ENCODE assay signal across 13 cellular contexts in genomic region chr3:128447561-128448013, GRCh38. TPM values are rescaled to one million over a fixed set of nuclear protein-coding genes. Genes with fewer than 3 reads are reported as not detected.
DNase-seq lines count a peak whose midpoint lies in the region; ATAC-seq and TF ChIP-seq lines count a peak whose summit lies in the region.
"Had no signal": no experiment of that assay in that cellular context is flagged by ENCODE, and none has a peak within 500 bp of the region (broad histone marks: within the 10 kb centered on the region; RNA-seq: fewer than 3 reads in every experiment).

No MANE protein-coding gene starts in this region.

- H3K4me2 ChIP-seq in OCI-LY3 (ENCODE audit: low read length), result peak overlapping the region; percentile 59

- no peaks in the 10 kb centered on the region for H4K20me1 ChIP-seq in OCI-LY3 (ENCODE audit: insufficient read depth, low read length)

- no peaks in the 10 kb centered on the region for H3K9me3 ChIP-seq in OCI-LY3 (ENCODE audit: insufficient read depth, low read length)

- peak overlapping the region; percentile 60; the same call in 1 of the 2 replicates for H2AFZ ChIP-seq in OCI-LY3 (ENCODE audit: low read depth, low read length)

- no peak for TF ChIP-seq CTCF in OCI-LY3 (IDR thresholded peaks at IDR 0.05; ENCODE audit: low read depth, low read length)
- no peak for TF ChIP-seq CTCF in GM13976 (IDR thresholded peaks at IDR 0.05; ENCODE audit: borderline replicate concordance, control extremely low read depth, extremely low read depth, insufficient read depth, missing control alignments)

- H3K27ac ChIP-seq in OCI-LY3 (ENCODE audit: low read length), result no peak overlapping the region

- peaks cover 32% of the 10 kb centered on the region for H3K9me3 Mint-ChIP-seq in activated naive CD8-positive, alpha-beta T cell treated with anti-CD3 and anti-CD28 coated beads, Interleukin-2, amount 10 ng/mL, durations not matched to agents 7 days and 5 days

- peak; percentile 72 to 86 for ATAC-seq in activated CD4-positive, CD25-positive, alpha-beta regulatory T cell treated with anti-CD3 and anti-CD28 coated beads, Interleukin-2, amount 50 U/mL, for 24 hours
- peak; percentile 58 for ATAC-seq in activated naive CD8-positive, alpha-beta T cell treated with anti-CD3 and anti-CD28 coated beads, Interleukin-2, amount 10 ng/mL, durations not matched to agents 7 days and 5 days (ENCODE audit: low read depth)
- ATAC-seq in GM18861 (IDR thresholded peaks at IDR 0.05; ENCODE audit: unreplicated experiment) (no peak), left lobe of liver (no peak)
- ATAC-seq: left colon had no signal

- peak overlapping the region; percentile 17 for H3K4me3 Mint-ChIP-seq in activated naive CD8-positive, alpha-beta T cell treated with anti-CD3 and anti-CD28 coated beads, Interleukin-2, amount 10 ng/mL, durations not matched to agents 7 days and 5 days

- H3K36me3 Mint-ChIP-seq in activated naive CD8-positive, alpha-beta T cell treated with anti-CD3 and anti-CD28 coated beads, Interleukin-2, amount 10 ng/mL, durations not matched to agents 7 days and 5 days, result peaks cover 20% of the 10 kb centered on the region

- no peak for DNase-seq in activated CD4-positive, CD25-positive, alpha-beta regulatory T cell (lab: John Stamatoyannopoulos, UW)
- DNase-seq in activated naive CD8-positive, alpha-beta T cell treated with anti-CD3 and anti-CD28 coated beads, Interleukin-2, amount 10 ng/mL, durations not matched to agents 7 days and 5 days, result peak; percentile 55
- peak; percentile 30 for DNase-seq in stimulated activated CD8-positive, alpha-beta memory T cell treated with anti-CD3 and anti-CD28 coated beads, Interleukin-7, amount 100 ng/mL, for 24 hours (ENCODE audit: low read depth)
- no peak for DNase-seq in left lobe of liver (ENCODE audit: low spot score)
- DNase-seq in GM13976 (ENCODE audit: low spot score), result no peak
- DNase-seq: left colon had no signal

- no peak overlapping the region for H3K9ac ChIP-seq in OCI-LY3 (ENCODE audit: low read length)

- in situ Hi-C loops in GM13976 (cut with MboI; ENCODE audit: low sequenced_read_pairs, unreplicated experiment), result no loop called here

- H3K79me2 ChIP-seq in OCI-LY3 (ENCODE audit: low read length), result no peaks in the 10 kb centered on the region

- peaks cover 24% of the 10 kb centered on the region for H3K4me1 Mint-ChIP-seq in activated naive CD8-positive, alpha-beta T cell treated with anti-CD3 and anti-CD28 coated beads, Interleukin-2, amount 10 ng/mL, durations not matched to agents 7 days and 5 days

- peaks cover 3% of the 10 kb centered on the region for H3K27me3 Mint-ChIP-seq in activated naive CD8-positive, alpha-beta T cell treated with anti-CD3 and anti-CD28 coated beads, Interleukin-2, amount 10 ng/mL, durations not matched to agents 7 days and 5 days

- no peaks in the 10 kb centered on the region for H3K36me3 ChIP-seq in OCI-LY3 (replicated peaks; ENCODE audit: low read depth, low read length)

- peak overlapping the region; percentile 96 for H3K27ac Mint-ChIP-seq in activated naive CD8-positive, alpha-beta T cell treated with anti-CD3 and anti-CD28 coated beads, Interleukin-2, amount 10 ng/mL, durations not matched to agents 7 days and 5 days

- H3K4me1 ChIP-seq in OCI-LY3 (ENCODE audit: low read length), result peaks cover 15% of the 10 kb centered on the region

- H3K27me3 ChIP-seq in OCI-LY3 (ENCODE audit: low read depth, low read length), result no peaks in the 10 kb centered on the region

- POLR2A ChIA-PET in activated naive CD8-positive, alpha-beta T cell treated with anti-CD3 and anti-CD28 coated beads, Interleukin-2, amount 10 ng/mL, durations not matched to agents 7 days and 5 days (lab: Charles Lee), result interaction anchor here (1.2 kb wide), 1 partner anchor 35 kb away, joined by 10 read pairs; no protein-coding TSS in a partner anchor

- no peak overlapping the region; the same call in 1 of the 2 replicates for H3K4me3 ChIP-seq in OCI-LY3 (ENCODE audit: low read length)

RNA-seq across cellular contexts. Expression of gene DNAJB8, which starts 19.1 kb away (rescaled TPM):
- total RNA-seq in activated naive CD8-positive, alpha-beta T cell treated with anti-CD3 and anti-CD28 coated beads, Interleukin-2, amount 10 ng/mL, durations not matched to agents 7 days and 5 days, result not detected
- not detected for total RNA-seq in left lobe of liver
- total RNA-seq: cerebellum, G401, HT1080, left colon, omental fat pad had no signal

RNA-seq across cellular contexts. Expression of gene GATA2, which starts 45.4 kb away (rescaled TPM):
- total RNA-seq in activated naive CD8-positive, alpha-beta T cell treated with anti-CD3 and anti-CD28 coated beads, Interleukin-2, amount 10 ng/mL, durations not matched to agents 7 days and 5 days, result not detected
- total RNA-seq in left lobe of liver, result 1.3 TPM

Comparison
In these comparisons a context has a peak if more than half of its experiments do, and no peak if none do; other contexts are left out.
1. ATAC-seq: peak in activated CD4-positive, CD25-positive, alpha-beta regulatory T cell treated with anti-CD3 and anti-CD28 coated beads, Interleukin-2, amount 50 U/mL, for 24 hours (2 of 2) and activated naive CD8-positive, alpha-beta T cell treated with anti-CD3 and anti-CD28 coated beads, Interleukin-2, amount 10 ng/mL, durations not matched to agents 7 days and 5 days (single experiment); none in GM18861 (single experiment) and left lobe of liver (single experiment).
2. DNase-seq: peak in activated naive CD8-positive, alpha-beta T cell treated with anti-CD3 and anti-CD28 coated beads, Interleukin-2, amount 10 ng/mL, durations not matched to agents 7 days and 5 days (single experiment) and stimulated activated CD8-positive, alpha-beta memory T cell treated with anti-CD3 and anti-CD28 coated beads, Interleukin-7, amount 100 ng/mL, for 24 hours (single experiment); none in activated CD4-positive, CD25-positive, alpha-beta regulatory T cell (0 of 4), left lobe of liver (single experiment) and GM13976 (single experiment).